11 cellular contexts compared by ENCODE assay signal in genomic region chr2:71724793-71725192, GRCh38.
"Had no signal": no experiment of that assay in that cellular context is flagged by ENCODE, and none has a peak within 500 bp of the region (broad histone marks: within the 10 kb centered on the region; RNA-seq: fewer than 3 reads in every experiment).

No MANE protein-coding gene starts in this region.

- H3K4me1 Mint-ChIP-seq: GM23338, H9 had no signal

- H3K4me1 ChIP-seq: HAP-1 had no signal

- H3K4me3 ChIP-seq: GM23248, GM23338, HAP-1 had no signal

- H3K9ac ChIP-seq: GM23248 had no signal

- H3K36me3 ChIP-seq: HAP-1 had no signal

- H3K4me2 ChIP-seq: GM23338 had no signal

- H3K4me3 Mint-ChIP-seq: GM23338, H9, HFFc6 had no signal

- FAIRE-seq: H1, H54 had no signal

- H2AFZ ChIP-seq: GM23248, GM23338 had no signal

- H3K27ac Mint-ChIP-seq: GM23338, H9, HFFc6 had no signal

- H3K9me3 ChIP-seq: HAP-1 had no signal

- H3K27ac ChIP-seq: GM23248 had no signal

- DNase-seq: GM23248, GOT3, H7, H9, HCEC 1CT, HFFc6 had no signal

- ATAC-seq: GM23338, HCT116 had no signal
